Comparison of ENCODE assay signal across 11 cellular contexts in genomic region chr19:6071103-6071485, GRCh38. TPM values are rescaled to one million over a fixed set of nuclear protein-coding genes. Genes with fewer than 3 reads are reported as not detected.
A peak's percentile ranks its signal among the peaks of the same experiment; 100 is the strongest.
DNase-seq lines count a peak whose midpoint lies in the region; ATAC-seq and TF ChIP-seq lines count a peak whose summit lies in the region.
"Had no signal": no experiment of that assay in that cellular context is flagged by ENCODE, and none has a peak within 500 bp of the region (broad histone marks: within the 10 kb centered on the region; RNA-seq: fewer than 3 reads in every experiment).

No MANE protein-coding gene starts in this region.

- peaks cover 5% of the 10 kb centered on the region for H3K36me3 Mint-ChIP-seq in activated naive CD4-positive, alpha-beta T cell treated with anti-CD3 and anti-CD28 coated beads, Interleukin-2, amount 10 ng/mL, durations not matched to agents 7 days and 5 days

- DNase-seq in GM23248: peak; percentile 91
- peak; percentile 40 for DNase-seq in astrocyte of the spinal cord (ENCODE audit: low read depth, low spot score)
- DNase-seq in left lobe of liver (ENCODE audit: low spot score): peak; percentile 10
- no peak for DNase-seq in thoracic aorta (ENCODE audit: low spot score)
- DNase-seq in activated naive CD4-positive, alpha-beta T cell treated with anti-CD3 and anti-CD28 coated beads, Interleukin-2, amount 10 ng/mL, durations not matched to agents 7 days and 5 days: no peak
- DNase-seq in NCI-H1436 (lab: John Stamatoyannopoulos, UW): no peak
- no peak for DNase-seq in substantia nigra (lab: John Stamatoyannopoulos, UW)
- DNase-seq: activated CD4-positive, CD25-positive, alpha-beta regulatory T cell; cortex of kidney had no signal

- peak overlapping the region; percentile 45 for H3K4me2 ChIP-seq in GM23248 (ENCODE audit: unreplicated experiment)

- H3K27me3 ChIP-seq in GM23248 (replicated peaks; ENCODE audit: insufficient read depth) (no peaks in the 10 kb centered on the region), thoracic aorta (replicated peaks; ENCODE audit: insufficient read depth) (no peaks in the 10 kb centered on the region)
- H3K27me3 ChIP-seq: heart left ventricle had no signal

- no peak overlapping the region for H2AFZ ChIP-seq in GM23248

- H3K4me3 ChIP-seq in GM23248: peak overlapping the region; percentile 10
- no peak overlapping the region for H3K4me3 ChIP-seq in astrocyte of the spinal cord (ENCODE audit: low read depth, low read length)
- H3K4me3 ChIP-seq in thoracic aorta: peak overlapping the region; percentile 46
- H3K4me3 ChIP-seq: heart left ventricle had no signal

- peak overlapping the region; percentile 76 for H3K9ac ChIP-seq in GM23248

- no peak for TF ChIP-seq CTCF in astrocyte of the spinal cord (IDR thresholded peaks at IDR 0.05; ENCODE audit: low read depth, low read length)
- TF ChIP-seq CTCF in thoracic aorta (IDR thresholded peaks at IDR 0.05): no peak

- H3K27ac ChIP-seq in GM23248 (peak overlapping the region; percentile 92), thoracic aorta (peak overlapping the region; percentile 83 to 88), substantia nigra (ENCODE audit: low read depth, low read length, poor library complexity, severe bottlenecking) (no peak overlapping the region)

- H3K27me3 Mint-ChIP-seq in activated naive CD4-positive, alpha-beta T cell treated with anti-CD3 and anti-CD28 coated beads, Interleukin-2, amount 10 ng/mL, durations not matched to agents 7 days and 5 days: peaks cover 9% of the 10 kb centered on the region

- no peaks in the 10 kb centered on the region for H3K36me3 ChIP-seq in GM23248 (ENCODE audit: low read depth)
- no peaks in the 10 kb centered on the region for H3K36me3 ChIP-seq in thoracic aorta
- H3K36me3 ChIP-seq: heart left ventricle had no signal

- in situ Hi-C loops in GM23248 (cut with MboI) (no loop called here), astrocyte of the spinal cord (cut with HindIII; ENCODE audit: low sequenced_read_pairs) (no loop called here)

- no peaks in the 10 kb centered on the region for H3K79me2 ChIP-seq in GM23248 (ENCODE audit: insufficient read depth)

- no peak overlapping the region for H3K27ac Mint-ChIP-seq in activated naive CD4-positive, alpha-beta T cell treated with anti-CD3 and anti-CD28 coated beads, Interleukin-2, amount 10 ng/mL, durations not matched to agents 7 days and 5 days
- H3K27ac Mint-ChIP-seq: activated T-cell treated with anti-CD3 and anti-CD28 coated beads, Interleukin-2, amount 50 U/mL, for 72 hours had no signal

- H3K9me3 ChIP-seq in GM23248 (ENCODE audit: low read depth): no peaks in the 10 kb centered on the region
- H3K9me3 ChIP-seq in thoracic aorta: no peaks in the 10 kb centered on the region
- H3K9me3 ChIP-seq: heart left ventricle had no signal

- peaks cover 8% of the 10 kb centered on the region for H3K9me3 Mint-ChIP-seq in activated naive CD4-positive, alpha-beta T cell treated with anti-CD3 and anti-CD28 coated beads, Interleukin-2, amount 10 ng/mL, durations not matched to agents 7 days and 5 days

- WGBS in GM23248 (ENCODE audit: low coverage in 1 of 2, low lambda C conversion rate in 2 of 2, missing lambda C conversion rate in 2 of 2), 2 experiments: 2 to 3% methylated on average over 7 of the region's 7 CpGs

- H3K4me1 Mint-ChIP-seq in activated naive CD4-positive, alpha-beta T cell treated with anti-CD3 and anti-CD28 coated beads, Interleukin-2, amount 10 ng/mL, durations not matched to agents 7 days and 5 days: peaks cover 7% of the 10 kb centered on the region

- no peaks in the 10 kb centered on the region for H4K20me1 ChIP-seq in GM23248 (ENCODE audit: insufficient read depth)

- CTCF ChIA-PET in activated naive CD4-positive, alpha-beta T cell treated with anti-CD3 and anti-CD28 coated beads, Interleukin-2, amount 10 ng/mL, durations not matched to agents 7 days and 5 days (lab: Charles Lee): no interaction called here

- H3K4me3 Mint-ChIP-seq in activated naive CD4-positive, alpha-beta T cell treated with anti-CD3 and anti-CD28 coated beads, Interleukin-2, amount 10 ng/mL, durations not matched to agents 7 days and 5 days: no peak overlapping the region
- H3K4me3 Mint-ChIP-seq: activated T-cell treated with anti-CD3 and anti-CD28 coated beads, Interleukin-2, amount 50 U/mL, for 72 hours had no signal

- H3K9me2 ChIP-seq in GM23248 (ENCODE audit: insufficient read depth): no peaks in the 10 kb centered on the region

- H3K4me1 ChIP-seq in GM23248 (ENCODE audit: insufficient read depth) (peaks cover 41% of the 10 kb centered on the region), thoracic aorta (ENCODE audit: control insufficient read depth in 1 of 2, low read depth in 2 of 2) (peaks cover 38 to 66% of the 10 kb centered on the region in 2 donors)

- H3F3A ChIP-seq in GM23248 (ENCODE audit: insufficient read depth): peaks cover 31% of the 10 kb centered on the region

- ATAC-seq in left lobe of liver: no peak
- peak; percentile 8 for ATAC-seq in thoracic aorta (ENCODE audit: insufficient number of reproducible peaks, low FRiP score, low read depth)
- ATAC-seq: heart left ventricle had no signal

RNA-seq across cellular contexts. Expression of gene RFX2, which starts 39.2 kb away (rescaled TPM):
- 10.2 and 13.1 TPM in 2 replicates for total RNA-seq in GM23248 (2014; rRNA removed; shearing (Covaris generic))
- 11.3 and 11.7 TPM in 2 replicates for polyA plus RNA-seq in GM23248 (2016; fragmentation: Nextera tagmentation; extraction: Ambion mirVana)
- total RNA-seq in left lobe of liver (2.3 TPM), thoracic aorta (10 to 100 TPM; 21.7 to 30.3 TPM)

Comparison
In these comparisons a context has a peak if more than half of its experiments do, and no peak if none do; other contexts are left out.
1. DNase-seq: peak in GM23248 (single experiment), astrocyte of the spinal cord (single experiment) and left lobe of liver (single experiment); none in thoracic aorta (single experiment), activated naive CD4-positive, alpha-beta T cell treated with anti-CD3 and anti-CD28 coated beads, Interleukin-2, amount 10 ng/mL, durations not matched to agents 7 days and 5 days (single experiment), NCI-H1436 (single experiment) and substantia nigra (0 of 49).